19 cellular contexts compared by ENCODE assay signal in the genomic region with DNA sequence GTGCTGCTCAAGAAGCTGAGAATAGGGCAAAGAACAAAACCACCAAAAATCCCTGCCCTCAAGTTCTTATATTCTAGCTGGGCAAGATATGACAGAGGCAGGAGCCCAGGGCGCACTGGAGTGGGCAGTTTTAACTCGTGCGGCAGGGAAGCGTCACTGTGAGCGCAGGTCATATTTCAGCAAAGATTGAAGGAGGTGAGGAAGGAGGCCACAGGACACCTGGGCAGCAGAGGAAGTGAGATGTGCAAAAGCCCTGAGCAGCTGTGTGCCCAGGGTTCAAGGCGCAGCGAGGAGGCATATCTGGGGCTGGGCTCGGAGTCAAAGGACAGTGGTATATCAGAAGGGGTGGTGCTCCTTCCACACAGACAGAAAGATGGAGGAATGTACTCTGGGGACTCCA. TPM values are rescaled to one million over a fixed set of nuclear protein-coding genes. Genes with fewer than 3 reads are reported as not detected.
DNase-seq lines count a peak whose midpoint lies in the region; ATAC-seq and TF ChIP-seq lines count a peak whose summit lies in the region.
"Had no signal": no experiment of that assay in that cellular context is flagged by ENCODE, and none has a peak within 500 bp of the region (broad histone marks: within the 10 kb centered on the region; RNA-seq: fewer than 3 reads in every experiment).

No MANE protein-coding gene starts in this region.

- no peaks in the 10 kb centered on the region for H3K36me3 ChIP-seq in neural progenitor cell
- H3K36me3 ChIP-seq in spleen, result no peaks in the 10 kb centered on the region
- H3K36me3 ChIP-seq in suprapubic skin, result no peaks in the 10 kb centered on the region
- H3K36me3 ChIP-seq: BLaER1 had no signal

- TF ChIP-seq CTCF in H9 (conservative IDR thresholded peaks at IDR 0.05) (no peak), neural progenitor cell (IDR thresholded peaks at IDR 0.05) (no peak), spleen (IDR thresholded peaks at IDR 0.05 in 8 of 11, conservative IDR thresholded peaks at IDR 0.05 in 3 of 11) (no peak), suprapubic skin (IDR thresholded peaks at IDR 0.05) (no peak)

- H3K4ac ChIP-seq in H9 (ENCODE audit: low read depth, low read length), result no peak overlapping the region

- WGBS in H9 (ENCODE audit: extremely low coverage, insufficient read length, low lambda C conversion rate), result no CpG with 5 or more reads among the region's 8 CpGs
- WGBS in spleen, 5 donors, result 81 to 96% (median 82%) methylated on average over 8 of the region's 8 CpGs
- 83% methylated on average over 8 of the region's 8 CpGs for WGBS in suprapubic skin

- no peaks in the 10 kb centered on the region for H3F3A ChIP-seq in neural progenitor cell (ENCODE audit: low read depth)

- no peaks in the 10 kb centered on the region for H3K9me3 Mint-ChIP-seq in activated CD8-positive, alpha-beta memory T cell treated with anti-CD3 and anti-CD28 coated beads, Interleukin-2, amount 10 ng/mL, durations not matched to agents 7 days and 5 days (ENCODE audit: low read depth)
- no peaks in the 10 kb centered on the region for H3K9me3 Mint-ChIP-seq in H9
- no peaks in the 10 kb centered on the region for H3K9me3 Mint-ChIP-seq in neural progenitor cell
- H3K9me3 Mint-ChIP-seq: CD4-positive, CD25-positive, alpha-beta regulatory T cell; GM23338 had no signal

- no peak overlapping the region for H3K56ac ChIP-seq in H9 (ENCODE audit: insufficient read length, low read depth, low read length)

- peak; percentile 1 for DNase-seq in activated CD8-positive, alpha-beta memory T cell treated with anti-CD3 and anti-CD28 coated beads, Interleukin-2, amount 50 U/mL, for 4 hours
- DNase-seq in activated CD8-positive, alpha-beta memory T cell treated with anti-CD3 and anti-CD28 coated beads, Interleukin-2, amount 10 ng/mL, durations not matched to agents 7 days and 5 days, result no peak
- DNase-seq in H9 (no peak), neural progenitor cell (ENCODE audit: low spot score) (no peak), spleen (peak; percentile 51), GDM1 (lab: John Stamatoyannopoulos, UW) (no peak), suprapubic skin (ENCODE audit: low spot score in 2 of 2) (no peak), GM19238 (ENCODE audit: insufficient read length, low spot score) (no peak)
- DNase-seq: AML-193; CD4-positive, CD25-positive, alpha-beta regulatory T cell; DMS 273 treated with DMSO at 0.1 percent for 48 hours; H7 had no signal

- H3K4me2 ChIP-seq in H9 (ENCODE audit: insufficient read depth, insufficient read length, low read length) (no peak overlapping the region), neural progenitor cell (no peak overlapping the region)
- H3K4me2 ChIP-seq: BLaER1, GM23338 had no signal

- TF ChIP-seq POLR2A in spleen (IDR thresholded peaks at IDR 0.05) (no peak), suprapubic skin (IDR thresholded peaks at IDR 0.05) (no peak)

- no peaks in the 10 kb centered on the region for H3K23me2 ChIP-seq in H9 (ENCODE audit: insufficient read length, low read depth, low read length, poor library complexity, severe bottlenecking)

- H3K9me3 ChIP-seq in H9 (ENCODE audit: control insufficient read depth, low read depth, low read length) (no peaks in the 10 kb centered on the region), neural progenitor cell (ENCODE audit: low read depth) (no peaks in the 10 kb centered on the region), spleen (no peaks in the 10 kb centered on the region), suprapubic skin (no peaks in the 10 kb centered on the region)
- H3K9me3 ChIP-seq: BLaER1 had no signal

- no peak overlapping the region for H2AFZ ChIP-seq in H9 (ENCODE audit: low read length)
- H2AFZ ChIP-seq in neural progenitor cell (replicated peaks), result no peak overlapping the region
- H2AFZ ChIP-seq: GM23338 had no signal

- H3T11ph ChIP-seq in H9 (ENCODE audit: low read length), result no peak overlapping the region

- no peak overlapping the region for H2BK12ac ChIP-seq in H9 (ENCODE audit: insufficient read length, low read depth, low read length)

- intact Hi-C loops in spleen (cut with DNase I; ENCODE audit: low total_unique reads), result no loop called here

- no peak overlapping the region for H4K5ac ChIP-seq in H9 (ENCODE audit: insufficient read length, low read depth, low read length)

- TF ChIP-seq EP300 in suprapubic skin (IDR thresholded peaks at IDR 0.05), result no peak

- H3K79me2 ChIP-seq in H9 (ENCODE audit: insufficient read depth, low read length), result no peaks in the 10 kb centered on the region
- no peaks in the 10 kb centered on the region for H3K79me2 ChIP-seq in neural progenitor cell (ENCODE audit: low read depth)

- H3K4me1 ChIP-seq in H9 (ENCODE audit: insufficient read depth, low read length) (no peaks in the 10 kb centered on the region), neural progenitor cell (no peaks in the 10 kb centered on the region), spleen (no peaks in the 10 kb centered on the region), suprapubic skin (no peaks in the 10 kb centered on the region)

- no peak overlapping the region for H4K91ac ChIP-seq in H9 (ENCODE audit: insufficient read length, low read depth, low read length)

- H3K27ac Mint-ChIP-seq in activated CD8-positive, alpha-beta memory T cell treated with anti-CD3 and anti-CD28 coated beads, Interleukin-2, amount 10 ng/mL, durations not matched to agents 7 days and 5 days, result no peak overlapping the region
- H3K27ac Mint-ChIP-seq in H9 (no peak overlapping the region), neural progenitor cell (peak overlapping the region; percentile 33)
- H3K27ac Mint-ChIP-seq: CD4-positive, CD25-positive, alpha-beta regulatory T cell; GM23338 had no signal

- H2BK20ac ChIP-seq in H9 (ENCODE audit: low read depth, low read length, poor library complexity, severe bottlenecking), result no peak overlapping the region

- H3K79me1 ChIP-seq in H9 (ENCODE audit: insufficient read depth, low read depth, low read length, poor library complexity, severe bottlenecking), result no peaks in the 10 kb centered on the region

- no peak overlapping the region for H2AK5ac ChIP-seq in H9 (ENCODE audit: insufficient read length, low read length)

- no peak overlapping the region for H3K18ac ChIP-seq in H9 (ENCODE audit: insufficient read length, low read depth, low read length)

- peaks cover 6% of the 10 kb centered on the region for H3K27me3 Mint-ChIP-seq in activated CD8-positive, alpha-beta memory T cell treated with anti-CD3 and anti-CD28 coated beads, Interleukin-2, amount 10 ng/mL, durations not matched to agents 7 days and 5 days
- peaks cover 20% of the 10 kb centered on the region for H3K27me3 Mint-ChIP-seq in H9 (ENCODE audit: low read depth)
- H3K27me3 Mint-ChIP-seq in neural progenitor cell (ENCODE audit: insufficient read depth, low read depth), result peaks cover 7% of the 10 kb centered on the region

- H3K27ac ChIP-seq in H9 (ENCODE audit: insufficient read length, low read depth, low read length) (no peak overlapping the region), neural progenitor cell (no peak overlapping the region), spleen (no peak overlapping the region), suprapubic skin (no peak overlapping the region)
- H3K27ac ChIP-seq: 22Rv1, BLaER1 had no signal

- H4K8ac ChIP-seq in H9 (replicated peaks; ENCODE audit: insufficient read length, low read depth, low read length), result no peak overlapping the region

- H3K27me3 ChIP-seq in H9 (ENCODE audit: insufficient read depth, low read length) (no peaks in the 10 kb centered on the region), neural progenitor cell (no peaks in the 10 kb centered on the region), spleen (replicated peaks in 1 of 7) (peaks cover 0 to 46% (median 0%) of the 10 kb centered on the region in 7 donors), suprapubic skin (peaks cover 20% of the 10 kb centered on the region)
- H3K27me3 ChIP-seq: BLaER1 had no signal

- no peak overlapping the region for H2BK120ac ChIP-seq in H9 (ENCODE audit: low read depth, low read length, poor library complexity, severe bottlenecking)

- H3K23ac ChIP-seq in H9 (ENCODE audit: insufficient read length, low read depth, low read length), result no peak overlapping the region

- H3K4me3 Mint-ChIP-seq in activated CD8-positive, alpha-beta memory T cell treated with anti-CD3 and anti-CD28 coated beads, Interleukin-2, amount 10 ng/mL, durations not matched to agents 7 days and 5 days, result no peak overlapping the region
- no peak overlapping the region for H3K4me3 Mint-ChIP-seq in H9
- H3K4me3 Mint-ChIP-seq in neural progenitor cell, result no peak overlapping the region
- H3K4me3 Mint-ChIP-seq: CD4-positive, CD25-positive, alpha-beta regulatory T cell; GM23338 had no signal

- H3K4me1 Mint-ChIP-seq in activated CD8-positive, alpha-beta memory T cell treated with anti-CD3 and anti-CD28 coated beads, Interleukin-2, amount 10 ng/mL, durations not matched to agents 7 days and 5 days, result no peaks in the 10 kb centered on the region
- H3K4me1 Mint-ChIP-seq in H9 (no peaks in the 10 kb centered on the region), neural progenitor cell (peaks cover 3% of the 10 kb centered on the region)
- H3K4me1 Mint-ChIP-seq: CD4-positive, CD25-positive, alpha-beta regulatory T cell; GM23338 had no signal

- no peak overlapping the region for H2BK15ac ChIP-seq in H9 (ENCODE audit: low read depth, low read length)

- no peak overlapping the region for H3K4me3 ChIP-seq in neural progenitor cell
- H3K4me3 ChIP-seq in spleen, result no peak overlapping the region
- no peak overlapping the region for H3K4me3 ChIP-seq in suprapubic skin
- H3K4me3 ChIP-seq: BLaER1, GM12878, GM23338 had no signal

- H3K9ac ChIP-seq in H9 (ENCODE audit: extremely low read depth, insufficient read length, low read length), result no peak overlapping the region
- H3K9ac ChIP-seq in neural progenitor cell, result no peak overlapping the region
- H3K9ac ChIP-seq: BLaER1 had no signal

- CTCF ChIA-PET in activated CD8-positive, alpha-beta memory T cell treated with anti-CD3 and anti-CD28 coated beads, Interleukin-2, amount 10 ng/mL, durations not matched to agents 7 days and 5 days (lab: Charles Lee), result interaction anchor here (1.4 kb wide), 1 partner anchor 17 kb away, joined by 3 read pairs; no protein-coding TSS in a partner anchor

- H3K36me3 Mint-ChIP-seq in activated CD8-positive, alpha-beta memory T cell treated with anti-CD3 and anti-CD28 coated beads, Interleukin-2, amount 10 ng/mL, durations not matched to agents 7 days and 5 days, result no peaks in the 10 kb centered on the region
- H3K36me3 Mint-ChIP-seq in H9 (ENCODE audit: insufficient read depth in 1 of 3, low read depth in 3 of 3) (no peaks in the 10 kb centered on the region), neural progenitor cell (no peaks in the 10 kb centered on the region)
- H3K36me3 Mint-ChIP-seq: CD4-positive, CD25-positive, alpha-beta regulatory T cell had no signal

- no peak for ATAC-seq in activated CD8-positive, alpha-beta memory T cell treated with anti-CD3 and anti-CD28 coated beads, Interleukin-2, amount 10 ng/mL, durations not matched to agents 7 days and 5 days
- ATAC-seq: GM12878, GM23338, HepG2 had no signal

- H2BK5ac ChIP-seq in H9 (ENCODE audit: insufficient read length, low read length), result no peak overlapping the region

- H3K14ac ChIP-seq in H9 (ENCODE audit: insufficient read depth, low read length), result peak overlapping the region; percentile 29; the same call in 1 of the 2 replicates

- H4K20me1 ChIP-seq in H9 (ENCODE audit: control insufficient read depth, insufficient read depth, insufficient read length) (no peaks in the 10 kb centered on the region), neural progenitor cell (ENCODE audit: low read depth) (no peaks in the 10 kb centered on the region)
- H4K20me1 ChIP-seq: BLaER1 had no signal

RNA-seq across cellular contexts. Expression of gene KCNC1, which starts 13.5 kb away (rescaled TPM):
- total RNA-seq in activated CD8-positive, alpha-beta memory T cell treated with anti-CD3 and anti-CD28 coated beads, Interleukin-2, amount 10 ng/mL, durations not matched to agents 7 days and 5 days, result not detected
- total RNA-seq in H9 (2021) (0.04 TPM in 1 of 2 replicates, not detected in the other), neural progenitor cell (ENCODE audit: low replicate concordance) (0.04 and 0.59 TPM in 2 replicates), spleen (not detected), suprapubic skin (not detected)
- polyA plus RNA-seq in spleen, result not detected
- total RNA-seq: CD4-positive, CD25-positive, alpha-beta regulatory T cell; GM12878; GM23338; H7 had no signal

RNA-seq across cellular contexts. Expression of gene MYOD1, which starts 28.7 kb away (rescaled TPM):
- total RNA-seq in activated CD8-positive, alpha-beta memory T cell treated with anti-CD3 and anti-CD28 coated beads, Interleukin-2, amount 10 ng/mL, durations not matched to agents 7 days and 5 days, result not detected
- not detected in 2 replicates for total RNA-seq in H9 (2021)
- not detected in 2 replicates for total RNA-seq in neural progenitor cell (ENCODE audit: low replicate concordance)
- total RNA-seq in spleen, result not detected
- under 1 TPM in 1 of 3 donors, not detected in 2; 0.04 TPM for polyA plus RNA-seq in spleen
- not detected for total RNA-seq in suprapubic skin
- total RNA-seq: A673; CD4-positive, CD25-positive, alpha-beta regulatory T cell; Daoy; GM12878; GM23338; H7; HepG2 had no signal
- polyA plus RNA-seq: CD4-positive, CD25-positive, alpha-beta regulatory T cell; GM12878; GM23338; HepG2 had no signal

Comparison
In these comparisons a context has a peak if more than half of its experiments do, and no peak if none do; other contexts are left out.
1. DNase-seq: peak in activated CD8-positive, alpha-beta memory T cell treated with anti-CD3 and anti-CD28 coated beads, Interleukin-2, amount 50 U/mL, for 4 hours (single experiment) and spleen (single experiment); none in activated CD8-positive, alpha-beta memory T cell treated with anti-CD3 and anti-CD28 coated beads, Interleukin-2, amount 10 ng/mL, durations not matched to agents 7 days and 5 days (single experiment), H9 (single experiment), neural progenitor cell (single experiment), GDM1 (single experiment), suprapubic skin (0 of 2) and GM19238 (single experiment).